Comparison of ENCODE assay signal across 1 cellular context in genomic region chr1:47216278-47217059, GRCh38.
TF ChIP-seq lines count a peak whose summit lies in the region.

No MANE protein-coding gene starts in this region.

TF ChIP-seq in HepG2, 621 proteins besides CTCF, POLR2A, EP300 and RAD21 (continued from another document and continues in another):
- TF ChIP-seq ISL2 (CRISPR knock-in tag; IDR thresholded peaks at IDR 0.05): no peak
- TF ChIP-seq, protein P1, sequence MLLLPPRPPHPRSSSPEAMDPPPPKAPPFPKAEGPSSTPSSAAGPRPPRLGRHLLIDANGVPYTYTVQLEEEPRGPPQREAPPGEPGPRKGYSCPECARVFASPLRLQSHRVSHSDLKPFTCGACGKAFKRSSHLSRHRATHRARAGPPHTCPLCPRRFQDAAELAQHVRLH (CRISPR knock-in tag; IDR thresholded peaks at IDR 0.05; ENCODE audit: borderline replicate concordance, low read depth): no peak
- no peak for TF ChIP-seq ZNF282 (IDR thresholded peaks at IDR 0.05; ENCODE audit: partially characterized antibody)
- no peak for TF ChIP-seq ZNF674 (CRISPR knock-in tag; IDR thresholded peaks at IDR 0.05; ENCODE audit: low read depth)
- peak; percentile 61; the same call in 1 of the 2 replicates for TF ChIP-seq DPF2 (CRISPR knock-in tag; IDR thresholded peaks at IDR 0.05; ENCODE audit: borderline replicate concordance, low read depth)
- TF ChIP-seq WIZ (CRISPR knock-in tag; IDR thresholded peaks at IDR 0.05): no peak
- no peak for TF ChIP-seq ARHGAP35 (CRISPR knock-in tag; IDR thresholded peaks at IDR 0.05; ENCODE audit: borderline replicate concordance)
- no peak for TF ChIP-seq HNRNPK (IDR thresholded peaks at IDR 0.05; ENCODE audit: low read depth, low read length, poor library complexity, severe bottlenecking)
- TF ChIP-seq, protein P2, sequence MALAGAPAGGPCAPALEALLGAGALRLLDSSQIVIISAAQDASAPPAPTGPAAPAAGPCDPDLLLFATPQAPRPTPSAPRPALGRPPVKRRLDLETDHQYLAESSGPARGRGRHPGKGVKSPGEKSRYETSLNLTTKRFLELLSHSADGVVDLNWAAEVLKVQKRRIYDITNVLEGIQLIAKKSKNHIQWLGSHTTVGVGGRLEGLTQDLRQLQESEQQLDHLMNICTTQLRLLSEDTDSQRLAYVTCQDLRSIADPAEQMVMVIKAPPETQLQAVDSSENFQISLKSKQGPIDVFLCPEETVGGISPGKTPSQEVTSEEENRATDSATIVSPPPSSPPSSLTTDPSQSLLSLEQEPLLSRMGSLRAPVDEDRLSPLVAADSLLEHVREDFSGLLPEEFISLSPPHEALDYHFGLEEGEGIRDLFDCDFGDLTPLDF (CRISPR knock-in tag; IDR thresholded peaks at IDR 0.05): no peak
- TF ChIP-seq, protein P3, sequence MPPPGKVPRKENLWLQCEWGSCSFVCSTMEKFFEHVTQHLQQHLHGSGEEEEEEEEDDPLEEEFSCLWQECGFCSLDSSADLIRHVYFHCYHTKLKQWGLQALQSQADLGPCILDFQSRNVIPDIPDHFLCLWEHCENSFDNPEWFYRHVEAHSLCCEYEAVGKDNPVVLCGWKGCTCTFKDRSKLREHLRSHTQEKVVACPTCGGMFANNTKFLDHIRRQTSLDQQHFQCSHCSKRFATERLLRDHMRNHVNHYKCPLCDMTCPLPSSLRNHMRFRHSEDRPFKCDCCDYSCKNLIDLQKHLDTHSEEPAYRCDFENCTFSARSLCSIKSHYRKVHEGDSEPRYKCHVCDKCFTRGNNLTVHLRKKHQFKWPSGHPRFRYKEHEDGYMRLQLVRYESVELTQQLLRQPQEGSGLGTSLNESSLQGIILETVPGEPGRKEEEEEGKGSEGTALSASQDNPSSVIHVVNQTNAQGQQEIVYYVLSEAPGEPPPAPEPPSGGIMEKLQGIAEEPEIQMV (CRISPR knock-in tag; IDR thresholded peaks at IDR 0.05; ENCODE audit: low read depth): no peak
- no peak for TF ChIP-seq ZNF20 (CRISPR knock-in tag; IDR thresholded peaks at IDR 0.05)
- no peak for TF ChIP-seq MLLT10 (CRISPR knock-in tag; IDR thresholded peaks at IDR 0.05)
- no peak for TF ChIP-seq ZNF605 (CRISPR knock-in tag; IDR thresholded peaks at IDR 0.05)
- no peak for TF ChIP-seq ATF7 (IDR thresholded peaks at IDR 0.05)
- no peak for TF ChIP-seq ATF7 (CRISPR knock-in tag; IDR thresholded peaks at IDR 0.05)
- TF ChIP-seq CEBPG (CRISPR knock-in tag; IDR thresholded peaks at IDR 0.05): peak; percentile 36; the same call in 1 of the 2 replicates
- TF ChIP-seq POLR2AphosphoS5 (IDR thresholded peaks at IDR 0.05; ENCODE audit: low read depth, low read length): no peak
- TF ChIP-seq SMARCE1 (IDR thresholded peaks at IDR 0.05; ENCODE audit: borderline replicate concordance): no peak
- no peak for TF ChIP-seq NFKBIZ (CRISPR knock-in tag; IDR thresholded peaks at IDR 0.05)
- TF ChIP-seq SOX5 (CRISPR knock-in tag; IDR thresholded peaks at IDR 0.05; ENCODE audit: borderline replicate concordance): peak; percentile 79; the same call in 1 of the 2 replicates
- no peak for TF ChIP-seq ZNF770 (CRISPR knock-in tag; IDR thresholded peaks at IDR 0.05)
- TF ChIP-seq ZNF441 (CRISPR knock-in tag; IDR thresholded peaks at IDR 0.05; ENCODE audit: borderline replicate concordance): no peak
- TF ChIP-seq ZNF143 (CRISPR knock-in tag; IDR thresholded peaks at IDR 0.05): no peak
- no peak for TF ChIP-seq FOXJ3 (CRISPR knock-in tag; IDR thresholded peaks at IDR 0.05; ENCODE audit: borderline replicate concordance)
- TF ChIP-seq GABPA (IDR thresholded peaks at IDR 0.05; ENCODE audit: low read depth, low read length): no peak
- TF ChIP-seq GABPA (CRISPR knock-in tag; IDR thresholded peaks at IDR 0.05; ENCODE audit: low read depth): no peak
- TF ChIP-seq, protein P4, sequence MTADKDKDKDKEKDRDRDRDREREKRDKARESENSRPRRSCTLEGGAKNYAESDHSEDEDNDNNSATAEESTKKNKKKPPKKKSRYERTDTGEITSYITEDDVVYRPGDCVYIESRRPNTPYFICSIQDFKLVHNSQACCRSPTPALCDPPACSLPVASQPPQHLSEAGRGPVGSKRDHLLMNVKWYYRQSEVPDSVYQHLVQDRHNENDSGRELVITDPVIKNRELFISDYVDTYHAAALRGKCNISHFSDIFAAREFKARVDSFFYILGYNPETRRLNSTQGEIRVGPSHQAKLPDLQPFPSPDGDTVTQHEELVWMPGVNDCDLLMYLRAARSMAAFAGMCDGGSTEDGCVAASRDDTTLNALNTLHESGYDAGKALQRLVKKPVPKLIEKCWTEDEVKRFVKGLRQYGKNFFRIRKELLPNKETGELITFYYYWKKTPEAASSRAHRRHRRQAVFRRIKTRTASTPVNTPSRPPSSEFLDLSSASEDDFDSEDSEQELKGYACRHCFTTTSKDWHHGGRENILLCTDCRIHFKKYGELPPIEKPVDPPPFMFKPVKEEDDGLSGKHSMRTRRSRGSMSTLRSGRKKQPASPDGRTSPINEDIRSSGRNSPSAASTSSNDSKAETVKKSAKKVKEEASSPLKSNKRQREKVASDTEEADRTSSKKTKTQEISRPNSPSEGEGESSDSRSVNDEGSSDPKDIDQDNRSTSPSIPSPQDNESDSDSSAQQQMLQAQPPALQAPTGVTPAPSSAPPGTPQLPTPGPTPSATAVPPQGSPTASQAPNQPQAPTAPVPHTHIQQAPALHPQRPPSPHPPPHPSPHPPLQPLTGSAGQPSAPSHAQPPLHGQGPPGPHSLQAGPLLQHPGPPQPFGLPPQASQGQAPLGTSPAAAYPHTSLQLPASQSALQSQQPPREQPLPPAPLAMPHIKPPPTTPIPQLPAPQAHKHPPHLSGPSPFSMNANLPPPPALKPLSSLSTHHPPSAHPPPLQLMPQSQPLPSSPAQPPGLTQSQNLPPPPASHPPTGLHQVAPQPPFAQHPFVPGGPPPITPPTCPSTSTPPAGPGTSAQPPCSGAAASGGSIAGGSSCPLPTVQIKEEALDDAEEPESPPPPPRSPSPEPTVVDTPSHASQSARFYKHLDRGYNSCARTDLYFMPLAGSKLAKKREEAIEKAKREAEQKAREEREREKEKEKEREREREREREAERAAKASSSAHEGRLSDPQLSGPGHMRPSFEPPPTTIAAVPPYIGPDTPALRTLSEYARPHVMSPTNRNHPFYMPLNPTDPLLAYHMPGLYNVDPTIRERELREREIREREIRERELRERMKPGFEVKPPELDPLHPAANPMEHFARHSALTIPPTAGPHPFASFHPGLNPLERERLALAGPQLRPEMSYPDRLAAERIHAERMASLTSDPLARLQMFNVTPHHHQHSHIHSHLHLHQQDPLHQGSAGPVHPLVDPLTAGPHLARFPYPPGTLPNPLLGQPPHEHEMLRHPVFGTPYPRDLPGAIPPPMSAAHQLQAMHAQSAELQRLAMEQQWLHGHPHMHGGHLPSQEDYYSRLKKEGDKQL (CRISPR knock-in tag; IDR thresholded peaks at IDR 0.05; ENCODE audit: low read depth): no peak
- TF ChIP-seq, protein P5, sequence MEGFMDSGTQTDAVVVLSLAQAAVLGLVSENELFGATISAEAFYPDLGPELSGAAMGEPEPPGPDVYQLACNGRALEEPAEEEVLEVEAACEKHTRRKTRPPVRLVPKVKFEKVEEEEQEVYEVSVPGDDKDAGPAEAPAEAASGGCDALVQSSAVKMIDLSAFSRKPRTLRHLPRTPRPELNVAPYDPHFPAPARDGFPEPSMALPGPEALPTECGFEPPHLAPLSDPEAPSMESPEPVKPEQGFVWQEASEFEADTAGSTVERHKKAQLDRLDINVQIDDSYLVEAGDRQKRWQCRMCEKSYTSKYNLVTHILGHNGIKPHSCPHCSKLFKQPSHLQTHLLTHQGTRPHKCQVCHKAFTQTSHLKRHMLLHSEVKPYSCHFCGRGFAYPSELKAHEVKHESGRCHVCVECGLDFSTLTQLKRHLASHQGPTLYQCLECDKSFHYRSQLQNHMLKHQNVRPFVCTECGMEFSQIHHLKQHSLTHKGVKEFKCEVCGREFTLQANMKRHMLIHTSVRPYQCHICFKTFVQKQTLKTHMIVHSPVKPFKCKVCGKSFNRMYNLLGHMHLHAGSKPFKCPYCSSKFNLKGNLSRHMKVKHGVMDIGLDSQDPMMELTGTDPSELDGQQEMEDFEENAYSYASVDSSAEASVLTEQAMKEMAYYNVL (CRISPR knock-in tag; IDR thresholded peaks at IDR 0.05; ENCODE audit: borderline replicate concordance): peak; percentile 17; the same call in 1 of the 2 replicates
- peak; percentile 70 for TF ChIP-seq FOXA3 (CRISPR knock-in tag; IDR thresholded peaks at IDR 0.05)
- TF ChIP-seq, protein P6, sequence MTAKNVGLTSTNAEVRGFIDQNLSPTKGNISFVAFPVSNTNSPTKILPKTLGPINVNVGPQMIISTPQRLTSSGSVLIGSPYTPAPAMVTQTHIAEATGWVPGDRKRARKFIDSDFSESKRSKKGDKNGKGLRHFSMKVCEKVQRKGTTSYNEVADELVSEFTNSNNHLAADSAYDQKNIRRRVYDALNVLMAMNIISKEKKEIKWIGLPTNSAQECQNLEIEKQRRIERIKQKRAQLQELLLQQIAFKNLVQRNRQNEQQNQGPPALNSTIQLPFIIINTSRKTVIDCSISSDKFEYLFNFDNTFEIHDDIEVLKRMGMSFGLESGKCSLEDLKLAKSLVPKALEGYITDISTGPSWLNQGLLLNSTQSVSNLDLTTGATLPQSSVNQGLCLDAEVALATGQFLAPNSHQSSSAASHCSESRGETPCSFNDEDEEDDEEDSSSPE (CRISPR knock-in tag; IDR thresholded peaks at IDR 0.05): no peak
- no peak for TF ChIP-seq CREB3 (CRISPR knock-in tag; IDR thresholded peaks at IDR 0.05)
- no peak for TF ChIP-seq REXO4 (CRISPR knock-in tag; IDR thresholded peaks at IDR 0.05; ENCODE audit: borderline replicate concordance)
- TF ChIP-seq ZNF780A (CRISPR knock-in tag; IDR thresholded peaks at IDR 0.05): no peak
- TF ChIP-seq PITX1 (CRISPR knock-in tag; IDR thresholded peaks at IDR 0.05): no peak
- peak; percentile 59 for TF ChIP-seq NR2F6 (IDR thresholded peaks at IDR 0.05)
- TF ChIP-seq NR2F6 (CRISPR knock-in tag; IDR thresholded peaks at IDR 0.05): peak; percentile 85
- no peak for TF ChIP-seq ZNF329 (CRISPR knock-in tag; IDR thresholded peaks at IDR 0.05; ENCODE audit: low read depth)
- TF ChIP-seq BRD4 (CRISPR knock-in tag; IDR thresholded peaks at IDR 0.05): no peak
- TF ChIP-seq RNF2 (conservative IDR thresholded peaks at IDR 0.05; ENCODE audit: low read depth): no peak
- TF ChIP-seq ZMYM2 (CRISPR knock-in tag; IDR thresholded peaks at IDR 0.05): no peak
- TF ChIP-seq ZNF740 (CRISPR knock-in tag; IDR thresholded peaks at IDR 0.05): no peak
- no peak for TF ChIP-seq NFYC (CRISPR knock-in tag; IDR thresholded peaks at IDR 0.05)
- TF ChIP-seq MYPOP (CRISPR knock-in tag; IDR thresholded peaks at IDR 0.05): no peak
- TF ChIP-seq MED8 (CRISPR knock-in tag; IDR thresholded peaks at IDR 0.05; ENCODE audit: insufficient replicate concordance): no peak
- TF ChIP-seq SRSF4 (IDR thresholded peaks at IDR 0.05; ENCODE audit: low read depth, low read length, poor library complexity, severe bottlenecking): no peak
- no peak for TF ChIP-seq HOXA7 (CRISPR knock-in tag; IDR thresholded peaks at IDR 0.05)
- no peak for TF ChIP-seq MAF1 (CRISPR knock-in tag; IDR thresholded peaks at IDR 0.05; ENCODE audit: borderline replicate concordance)
- TF ChIP-seq, protein P7, sequence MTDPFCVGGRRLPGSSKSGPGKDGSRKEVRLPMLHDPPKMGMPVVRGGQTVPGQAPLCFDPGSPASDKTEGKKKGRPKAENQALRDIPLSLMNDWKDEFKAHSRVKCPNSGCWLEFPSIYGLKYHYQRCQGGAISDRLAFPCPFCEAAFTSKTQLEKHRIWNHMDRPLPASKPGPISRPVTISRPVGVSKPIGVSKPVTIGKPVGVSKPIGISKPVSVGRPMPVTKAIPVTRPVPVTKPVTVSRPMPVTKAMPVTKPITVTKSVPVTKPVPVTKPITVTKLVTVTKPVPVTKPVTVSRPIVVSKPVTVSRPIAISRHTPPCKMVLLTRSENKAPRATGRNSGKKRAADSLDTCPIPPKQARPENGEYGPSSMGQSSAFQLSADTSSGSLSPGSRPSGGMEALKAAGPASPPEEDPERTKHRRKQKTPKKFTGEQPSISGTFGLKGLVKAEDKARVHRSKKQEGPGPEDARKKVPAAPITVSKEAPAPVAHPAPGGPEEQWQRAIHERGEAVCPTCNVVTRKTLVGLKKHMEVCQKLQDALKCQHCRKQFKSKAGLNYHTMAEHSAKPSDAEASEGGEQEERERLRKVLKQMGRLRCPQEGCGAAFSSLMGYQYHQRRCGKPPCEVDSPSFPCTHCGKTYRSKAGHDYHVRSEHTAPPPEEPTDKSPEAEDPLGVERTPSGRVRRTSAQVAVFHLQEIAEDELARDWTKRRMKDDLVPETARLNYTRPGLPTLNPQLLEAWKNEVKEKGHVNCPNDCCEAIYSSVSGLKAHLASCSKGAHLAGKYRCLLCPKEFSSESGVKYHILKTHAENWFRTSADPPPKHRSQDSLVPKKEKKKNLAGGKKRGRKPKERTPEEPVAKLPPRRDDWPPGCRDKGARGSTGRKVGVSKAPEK (CRISPR knock-in tag; IDR thresholded peaks at IDR 0.05; ENCODE audit: borderline replicate concordance): no peak
- TF ChIP-seq ZFX (CRISPR knock-in tag; IDR thresholded peaks at IDR 0.05; ENCODE audit: low read depth): no peak; the same call in 1 of the 2 replicates
